In genomic region chr9:95005276-95006141, GRCh38 we compare ENCODE assay signal across 8 cellular contexts.
DNase-seq lines count a peak whose midpoint lies in the region; ATAC-seq and TF ChIP-seq lines count a peak whose summit lies in the region.

No MANE protein-coding gene starts in this region.

- TF ChIP-seq CTCF in Caco-2 (IDR thresholded peaks at IDR 0.05; ENCODE audit: insufficient read depth in 1 of 2, low read depth in 1 of 2, low read length in 1 of 2, severe bottlenecking in 1 of 2, unreplicated experiment in 1 of 2): no peak
- TF ChIP-seq CTCF in HEK293 (tag by site-specific recombination; IDR thresholded peaks at IDR 0.05): no peak

- no peaks in the 10 kb centered on the region for H3K27me3 Mint-ChIP-seq in Caco-2 (ENCODE audit: insufficient read depth, unreplicated experiment)
- peaks cover 41% of the 10 kb centered on the region for H3K27me3 Mint-ChIP-seq in activated T-helper 1 cell treated with anti-CD3 and anti-CD28 coated beads, Interleukin-12 subunit alpha, Interleukin-12 subunit beta, Interleukin-2, Interleukin-4 antibody, amounts not matched to agents 30 ng/mL and 10 ng/mL and 1 ng/mL, durations not matched to agents 14 hours and 24 hours and 36 hours (ENCODE audit: insufficient read depth)
- H3K27me3 Mint-ChIP-seq in stimulated activated naive CD8-positive, alpha-beta T cell treated with anti-CD3 and anti-CD28 coated beads, Interleukin-15, amount 100 ng/mL, for 72 hours: peaks cover 47% of the 10 kb centered on the region

- H3K4me3 ChIP-seq in Caco-2 (ENCODE audit: low read depth, low read length) (peak overlapping the region; percentile 86), HEK293 (ENCODE audit: low read depth, low read length) (peak overlapping the region; percentile 73), iPS-18c (ENCODE audit: insufficient read depth, low read depth, low read length) (peak overlapping the region; percentile 51)

- H3K4me1 Mint-ChIP-seq in Caco-2 (ENCODE audit: low read depth, unreplicated experiment): peaks cover 38% of the 10 kb centered on the region
- H3K4me1 Mint-ChIP-seq in activated T-helper 1 cell treated with anti-CD3 and anti-CD28 coated beads, Interleukin-12 subunit alpha, Interleukin-12 subunit beta, Interleukin-2, Interleukin-4 antibody, amounts not matched to agents 30 ng/mL and 10 ng/mL and 1 ng/mL, durations not matched to agents 14 hours and 24 hours and 36 hours (ENCODE audit: low read depth): peaks cover 41% of the 10 kb centered on the region
- peaks cover 36% of the 10 kb centered on the region for H3K4me1 Mint-ChIP-seq in stimulated activated naive CD8-positive, alpha-beta T cell treated with anti-CD3 and anti-CD28 coated beads, Interleukin-15, amount 100 ng/mL, for 72 hours

- H3K36me3 Mint-ChIP-seq in Caco-2 (ENCODE audit: insufficient read depth, unreplicated experiment): peaks cover 24% of the 10 kb centered on the region
- H3K36me3 Mint-ChIP-seq in activated T-helper 1 cell treated with anti-CD3 and anti-CD28 coated beads, Interleukin-12 subunit alpha, Interleukin-12 subunit beta, Interleukin-2, Interleukin-4 antibody, amounts not matched to agents 30 ng/mL and 10 ng/mL and 1 ng/mL, durations not matched to agents 14 hours and 24 hours and 36 hours (ENCODE audit: low read depth): peaks cover 15% of the 10 kb centered on the region

- intact Hi-C loops in Caco-2 (cut with micrococcal nuclease; ENCODE audit: unreplicated experiment): loop anchor here (2.0 to 5.0 kb wide), 2 partner anchors 27 to 83 kb away; no protein-coding TSS in a partner anchor
- intact Hi-C loops in activated T-helper 1 cell treated with anti-CD3 and anti-CD28 coated beads, Interleukin-12 subunit alpha, Interleukin-12 subunit beta, Interleukin-2, Interleukin-4 antibody, amounts not matched to agents 30 ng/mL and 10 ng/mL and 1 ng/mL, durations not matched to agents 14 hours and 24 hours and 36 hours (cut with micrococcal nuclease): loop anchor here (2.0 to 10.0 kb wide), 11 partner anchors 53 to 838 kb away; partner anchors contain the start of genes AOPEP and PTCH1

- DNase-seq in Caco-2 (no peak), RPMI8226 (no peak)
- no peak for DNase-seq in activated T-helper 1 cell treated with anti-CD3 and anti-CD28 coated beads, Interleukin-12 subunit alpha, Interleukin-12 subunit beta, Interleukin-2, Interleukin-4 antibody, amounts not matched to agents 30 ng/mL and 10 ng/mL and 1 ng/mL, durations not matched to agents 14 hours and 24 hours and 36 hours (ENCODE audit: low spot score)
- DNase-seq in stimulated activated naive CD8-positive, alpha-beta T cell treated with anti-CD3 and anti-CD28 coated beads, Interleukin-15, amount 100 ng/mL, for 72 hours: no peak

- H3K4me1 ChIP-seq in Caco-2: peaks cover 40% of the 10 kb centered on the region
- no peaks in the 10 kb centered on the region; the same call in 1 of the 2 replicates for H3K4me1 ChIP-seq in HEK293 (ENCODE audit: control insufficient read depth, insufficient read depth, low read length)

- TSS peak; percentile 37 for BruUV-seq in Caco-2 (replicated peaks; lab: Mats Ljungman, UMichigan)

- no peaks in the 10 kb centered on the region for H3K36me3 ChIP-seq in Caco-2 (ENCODE audit: control insufficient read depth, insufficient read depth, low read length)
- peaks cover 0 to 4% of the 10 kb centered on the region in 2 experiments; a peak in 1 of 3 replicates for H3K36me3 ChIP-seq in HEK293 (ENCODE audit: control insufficient read depth in 2 of 2, insufficient read depth in 1 of 2, low read length in 2 of 2)

- H3K9me3 ChIP-seq in Caco-2: no peaks in the 10 kb centered on the region
- no peaks in the 10 kb centered on the region for H3K9me3 ChIP-seq in HEK293 (ENCODE audit: control insufficient read depth, insufficient read depth, low read depth, low read length)
- H3K9me3 ChIP-seq in iPS-18c (ENCODE audit: control insufficient read depth, insufficient read depth, low read length): no peaks in the 10 kb centered on the region

- no peaks in the 10 kb centered on the region for H3K9me3 Mint-ChIP-seq in Caco-2 (ENCODE audit: unreplicated experiment)
- H3K9me3 Mint-ChIP-seq in activated T-helper 1 cell treated with anti-CD3 and anti-CD28 coated beads, Interleukin-12 subunit alpha, Interleukin-12 subunit beta, Interleukin-2, Interleukin-4 antibody, amounts not matched to agents 30 ng/mL and 10 ng/mL and 1 ng/mL, durations not matched to agents 14 hours and 24 hours and 36 hours: no peaks in the 10 kb centered on the region
- H3K9me3 Mint-ChIP-seq in stimulated activated naive CD8-positive, alpha-beta T cell treated with anti-CD3 and anti-CD28 coated beads, Interleukin-15, amount 100 ng/mL, for 72 hours: no peaks in the 10 kb centered on the region

- CTCF ChIA-PET in Caco-2 (lab: Charles Lee) (no interaction called here), HEK293 (lab: Yijun Ruan, JAX) (interaction anchor here (0.6 to 0.7 kb wide), 2 partner anchors 43 to 903 kb away, joined by 3 read pairs; no protein-coding TSS in a partner anchor)

- POLR2A ChIA-PET in Caco-2 (lab: Charles Lee): no interaction called here
- POLR2A ChIA-PET in HEK293 (lab: Yijun Ruan, JAX): interaction anchor here (2.2 kb wide), 1 partner anchor 20 kb away, joined by 9 read pairs; no protein-coding TSS in a partner anchor

- peak overlapping the region; percentile 54 for H3K27ac Mint-ChIP-seq in Caco-2 (ENCODE audit: unreplicated experiment)
- H3K27ac Mint-ChIP-seq in activated T-helper 1 cell treated with anti-CD3 and anti-CD28 coated beads, Interleukin-12 subunit alpha, Interleukin-12 subunit beta, Interleukin-2, Interleukin-4 antibody, amounts not matched to agents 30 ng/mL and 10 ng/mL and 1 ng/mL, durations not matched to agents 14 hours and 24 hours and 36 hours: peak overlapping the region; percentile 55
- no peak overlapping the region for H3K27ac Mint-ChIP-seq in stimulated activated naive CD8-positive, alpha-beta T cell treated with anti-CD3 and anti-CD28 coated beads, Interleukin-15, amount 100 ng/mL, for 72 hours

- ATAC-seq in stimulated activated naive CD8-positive, alpha-beta T cell treated with anti-CD3 and anti-CD28 coated beads, Interleukin-15, amount 100 ng/mL, for 72 hours: no peak
- no peak for ATAC-seq in HG02642 (IDR thresholded peaks at IDR 0.05; ENCODE audit: poor library complexity, unreplicated experiment)
- no peak for ATAC-seq in HG03095 (IDR thresholded peaks at IDR 0.05; ENCODE audit: unreplicated experiment)

- H3K27ac ChIP-seq in HEK293 (ENCODE audit: extremely low read depth, low read depth, low read length): peak overlapping the region; percentile 78; the same call in 1 of the 2 replicates

- peak overlapping the region; percentile 81 for H3K4me3 Mint-ChIP-seq in Caco-2 (ENCODE audit: unreplicated experiment)
- peak overlapping the region; percentile 82 for H3K4me3 Mint-ChIP-seq in activated T-helper 1 cell treated with anti-CD3 and anti-CD28 coated beads, Interleukin-12 subunit alpha, Interleukin-12 subunit beta, Interleukin-2, Interleukin-4 antibody, amounts not matched to agents 30 ng/mL and 10 ng/mL and 1 ng/mL, durations not matched to agents 14 hours and 24 hours and 36 hours
- peak overlapping the region; percentile 51 to 62 for H3K4me3 Mint-ChIP-seq in stimulated activated naive CD8-positive, alpha-beta T cell treated with anti-CD3 and anti-CD28 coated beads, Interleukin-15, amount 100 ng/mL, for 72 hours

- H3K27me3 ChIP-seq in Caco-2 (replicated peaks; ENCODE audit: control insufficient read depth, insufficient read depth, low read length): no peaks in the 10 kb centered on the region

TF ChIP-seq in HEK293, 187 proteins besides CTCF, POLR2A, EP300 and RAD21 (continues in another document):
- TF ChIP-seq PRDM10 (tag by site-specific recombination; IDR thresholded peaks at IDR 0.05) (peak; percentile 16; the same call in 1 of the 2 replicates), ZBTB26 (tag by site-specific recombination; optimal IDR thresholded peaks at IDR 0.05) (peak; percentile 48), ZEB2 (tag by site-specific recombination; IDR thresholded peaks at IDR 0.05) (0 out of 2 replicates have a peak, but pooled peaks have one; percentile 37)

Comparison
In these comparisons a context has a peak if more than half of its experiments do, and no peak if none do; other contexts are left out.
1. H3K27ac Mint-ChIP-seq: peak in Caco-2 (single experiment) and activated T-helper 1 cell treated with anti-CD3 and anti-CD28 coated beads, Interleukin-12 subunit alpha, Interleukin-12 subunit beta, Interleukin-2, Interleukin-4 antibody, amounts not matched to agents 30 ng/mL and 10 ng/mL and 1 ng/mL, durations not matched to agents 14 hours and 24 hours and 36 hours (single experiment); none in stimulated activated naive CD8-positive, alpha-beta T cell treated with anti-CD3 and anti-CD28 coated beads, Interleukin-15, amount 100 ng/mL, for 72 hours (0 of 2).
2. Peak in every context shown above with its lines, with median percentiles within 50 percentile points of each other: H3K4me3 ChIP-seq and H3K4me3 Mint-ChIP-seq.